1 cellular context compared by ENCODE assay signal in the genomic region with DNA sequence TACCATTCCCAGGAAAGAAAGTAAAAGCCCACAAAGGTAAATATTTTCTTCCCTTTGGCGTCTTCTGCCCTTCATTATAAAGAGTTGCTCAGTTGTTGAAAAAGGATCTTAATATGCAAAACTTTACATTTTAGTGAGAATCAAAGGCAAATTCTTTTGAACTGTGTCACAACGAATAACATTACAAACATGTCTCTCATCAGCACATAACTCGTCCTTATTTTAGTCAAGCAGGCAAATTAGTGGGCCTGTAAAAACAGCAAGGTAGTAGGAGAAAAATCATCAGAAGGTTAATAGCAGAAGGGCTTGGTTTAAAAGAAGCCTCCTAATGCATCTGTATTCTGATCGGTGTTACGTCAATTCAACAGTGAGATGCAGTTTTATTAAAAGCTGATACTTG.
TF ChIP-seq lines count a peak whose summit lies in the region.

No MANE protein-coding gene starts in this region.

TF ChIP-seq in GM23338, 12 proteins besides CTCF, POLR2A, EP300 and RAD21:
- TF ChIP-seq, protein P1, sequence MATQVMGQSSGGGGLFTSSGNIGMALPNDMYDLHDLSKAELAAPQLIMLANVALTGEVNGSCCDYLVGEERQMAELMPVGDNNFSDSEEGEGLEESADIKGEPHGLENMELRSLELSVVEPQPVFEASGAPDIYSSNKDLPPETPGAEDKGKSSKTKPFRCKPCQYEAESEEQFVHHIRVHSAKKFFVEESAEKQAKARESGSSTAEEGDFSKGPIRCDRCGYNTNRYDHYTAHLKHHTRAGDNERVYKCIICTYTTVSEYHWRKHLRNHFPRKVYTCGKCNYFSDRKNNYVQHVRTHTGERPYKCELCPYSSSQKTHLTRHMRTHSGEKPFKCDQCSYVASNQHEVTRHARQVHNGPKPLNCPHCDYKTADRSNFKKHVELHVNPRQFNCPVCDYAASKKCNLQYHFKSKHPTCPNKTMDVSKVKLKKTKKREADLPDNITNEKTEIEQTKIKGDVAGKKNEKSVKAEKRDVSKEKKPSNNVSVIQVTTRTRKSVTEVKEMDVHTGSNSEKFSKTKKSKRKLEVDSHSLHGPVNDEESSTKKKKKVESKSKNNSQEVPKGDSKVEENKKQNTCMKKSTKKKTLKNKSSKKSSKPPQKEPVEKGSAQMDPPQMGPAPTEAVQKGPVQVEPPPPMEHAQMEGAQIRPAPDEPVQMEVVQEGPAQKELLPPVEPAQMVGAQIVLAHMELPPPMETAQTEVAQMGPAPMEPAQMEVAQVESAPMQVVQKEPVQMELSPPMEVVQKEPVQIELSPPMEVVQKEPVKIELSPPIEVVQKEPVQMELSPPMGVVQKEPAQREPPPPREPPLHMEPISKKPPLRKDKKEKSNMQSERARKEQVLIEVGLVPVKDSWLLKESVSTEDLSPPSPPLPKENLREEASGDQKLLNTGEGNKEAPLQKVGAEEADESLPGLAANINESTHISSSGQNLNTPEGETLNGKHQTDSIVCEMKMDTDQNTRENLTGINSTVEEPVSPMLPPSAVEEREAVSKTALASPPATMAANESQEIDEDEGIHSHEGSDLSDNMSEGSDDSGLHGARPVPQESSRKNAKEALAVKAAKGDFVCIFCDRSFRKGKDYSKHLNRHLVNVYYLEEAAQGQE (IDR thresholded peaks at IDR 0.05; ENCODE audit: unreplicated experiment), result no peak
- TF ChIP-seq EZH2phosphoT487 (IDR thresholded peaks at IDR 0.05; ENCODE audit: unreplicated experiment) (no peak), EZH2 (IDR thresholded peaks at IDR 0.05; ENCODE audit: low read depth, unreplicated experiment) (no peak), NANOG (IDR thresholded peaks at IDR 0.05; ENCODE audit: borderline replicate concordance) (no peak), POLR2AphosphoS5 (IDR thresholded peaks at IDR 0.05; ENCODE audit: low read depth) (no peak), CREB1 (CRISPR knock-in tag; IDR thresholded peaks at IDR 0.05; ENCODE audit: low read depth) (no peak), STAT1 (IDR thresholded peaks at IDR 0.05; ENCODE audit: unreplicated experiment) (no peak), ZNF331 (CRISPR knock-in tag; IDR thresholded peaks at IDR 0.05; ENCODE audit: low read depth) (no peak), JUNB (IDR thresholded peaks at IDR 0.05; ENCODE audit: unreplicated experiment) (no peak), ZNF114 (CRISPR knock-in tag; IDR thresholded peaks at IDR 0.05) (no peak), ETS1 (IDR thresholded peaks at IDR 0.05) (no peak)
- TF ChIP-seq, protein P2, sequence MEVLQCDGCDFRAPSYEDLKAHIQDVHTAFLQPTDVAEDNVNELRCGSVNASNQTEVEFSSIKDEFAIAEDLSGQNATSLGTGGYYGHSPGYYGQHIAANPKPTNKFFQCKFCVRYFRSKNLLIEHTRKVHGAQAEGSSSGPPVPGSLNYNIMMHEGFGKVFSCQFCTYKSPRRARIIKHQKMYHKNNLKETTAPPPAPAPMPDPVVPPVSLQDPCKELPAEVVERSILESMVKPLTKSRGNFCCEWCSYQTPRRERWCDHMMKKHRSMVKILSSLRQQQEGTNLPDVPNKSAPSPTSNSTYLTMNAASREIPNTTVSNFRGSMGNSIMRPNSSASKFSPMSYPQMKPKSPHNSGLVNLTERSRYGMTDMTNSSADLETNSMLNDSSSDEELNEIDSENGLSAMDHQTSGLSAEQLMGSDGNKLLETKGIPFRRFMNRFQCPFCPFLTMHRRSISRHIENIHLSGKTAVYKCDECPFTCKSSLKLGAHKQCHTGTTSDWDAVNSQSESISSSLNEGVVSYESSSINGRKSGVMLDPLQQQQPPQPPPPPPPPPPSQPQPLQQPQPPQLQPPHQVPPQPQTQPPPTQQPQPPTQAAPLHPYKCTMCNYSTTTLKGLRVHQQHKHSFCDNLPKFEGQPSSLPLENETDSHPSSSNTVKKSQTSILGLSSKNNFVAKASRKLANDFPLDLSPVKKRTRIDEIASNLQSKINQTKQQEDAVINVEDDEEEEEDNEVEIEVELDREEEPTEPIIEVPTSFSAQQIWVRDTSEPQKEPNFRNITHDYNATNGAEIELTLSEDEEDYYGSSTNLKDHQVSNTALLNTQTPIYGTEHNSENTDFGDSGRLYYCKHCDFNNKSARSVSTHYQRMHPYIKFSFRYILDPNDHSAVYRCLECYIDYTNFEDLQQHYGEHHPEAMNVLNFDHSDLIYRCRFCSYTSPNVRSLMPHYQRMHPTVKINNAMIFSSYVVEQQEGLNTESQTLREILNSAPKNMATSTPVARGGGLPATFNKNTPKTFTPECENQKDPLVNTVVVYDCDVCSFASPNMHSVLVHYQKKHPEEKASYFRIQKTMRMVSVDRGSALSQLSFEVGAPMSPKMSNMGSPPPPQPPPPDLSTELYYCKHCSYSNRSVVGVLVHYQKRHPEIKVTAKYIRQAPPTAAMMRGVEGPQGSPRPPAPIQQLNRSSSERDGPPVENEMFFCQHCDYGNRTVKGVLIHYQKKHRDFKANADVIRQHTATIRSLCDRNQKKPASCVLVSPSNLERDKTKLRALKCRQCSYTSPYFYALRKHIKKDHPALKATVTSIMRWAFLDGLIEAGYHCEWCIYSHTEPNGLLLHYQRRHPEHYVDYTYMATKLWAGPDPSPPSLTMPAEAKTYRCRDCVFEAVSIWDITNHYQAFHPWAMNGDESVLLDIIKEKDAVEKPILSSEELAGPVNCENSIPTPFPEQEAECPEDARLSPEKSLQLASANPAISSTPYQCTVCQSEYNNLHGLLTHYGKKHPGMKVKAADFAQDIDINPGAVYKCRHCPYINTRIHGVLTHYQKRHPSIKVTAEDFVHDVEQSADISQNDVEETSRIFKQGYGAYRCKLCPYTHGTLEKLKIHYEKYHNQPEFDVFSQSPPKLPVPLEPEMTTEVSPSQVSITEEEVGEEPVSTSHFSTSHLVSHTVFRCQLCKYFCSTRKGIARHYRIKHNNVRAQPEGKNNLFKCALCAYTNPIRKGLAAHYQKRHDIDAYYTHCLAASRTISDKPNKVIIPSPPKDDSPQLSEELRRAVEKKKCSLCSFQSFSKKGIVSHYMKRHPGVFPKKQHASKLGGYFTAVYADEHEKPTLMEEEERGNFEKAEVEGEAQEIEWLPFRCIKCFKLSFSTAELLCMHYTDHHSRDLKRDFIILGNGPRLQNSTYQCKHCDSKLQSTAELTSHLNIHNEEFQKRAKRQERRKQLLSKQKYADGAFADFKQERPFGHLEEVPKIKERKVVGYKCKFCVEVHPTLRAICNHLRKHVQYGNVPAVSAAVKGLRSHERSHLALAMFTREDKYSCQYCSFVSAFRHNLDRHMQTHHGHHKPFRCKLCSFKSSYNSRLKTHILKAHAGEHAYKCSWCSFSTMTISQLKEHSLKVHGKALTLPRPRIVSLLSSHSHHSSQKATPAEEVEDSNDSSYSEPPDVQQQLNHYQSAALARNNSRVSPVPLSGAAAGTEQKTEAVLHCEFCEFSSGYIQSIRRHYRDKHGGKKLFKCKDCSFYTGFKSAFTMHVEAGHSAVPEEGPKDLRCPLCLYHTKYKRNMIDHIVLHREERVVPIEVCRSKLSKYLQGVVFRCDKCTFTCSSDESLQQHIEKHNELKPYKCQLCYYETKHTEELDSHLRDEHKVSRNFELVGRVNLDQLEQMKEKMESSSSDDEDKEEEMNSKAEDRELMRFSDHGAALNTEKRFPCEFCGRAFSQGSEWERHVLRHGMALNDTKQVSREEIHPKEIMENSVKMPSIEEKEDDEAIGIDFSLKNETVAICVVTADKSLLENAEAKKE (CRISPR knock-in tag; IDR thresholded peaks at IDR 0.05), result no peak
